In genomic region chr5:140239461-140239860, GRCh38 we compare ENCODE assay signal across 13 cellular contexts.
DNase-seq lines count a peak whose midpoint lies in the region; ATAC-seq and TF ChIP-seq lines count a peak whose summit lies in the region.
"Had no signal": no experiment of that assay in that cellular context is flagged by ENCODE, and none has a peak within 500 bp of the region (broad histone marks: within the 10 kb centered on the region; RNA-seq: fewer than 3 reads in every experiment).

No MANE protein-coding gene starts in this region.

- peaks cover 17% of the 10 kb centered on the region for H3K4me1 Mint-ChIP-seq in WTC11

- H4K20me1 ChIP-seq in HCT116 (ENCODE audit: insufficient read depth): no peaks in the 10 kb centered on the region

- ATAC-seq in HCT116: peak; percentile 2; the same call in 1 of the 2 replicates
- peak; percentile 4 for ATAC-seq in WTC11
- ATAC-seq in HG03460 (IDR thresholded peaks at IDR 0.05; ENCODE audit: unreplicated experiment): no peak

- TF ChIP-seq CTCF in HCT116 (IDR thresholded peaks at IDR 0.05 in 2 of 3, conservative IDR thresholded peaks at IDR 0.05 in 1 of 3; ENCODE audit: borderline replicate concordance in 1 of 3, insufficient read depth in 1 of 3, low read depth in 2 of 3, low read length in 2 of 3) (no peak), WTC11 (IDR thresholded peaks at IDR 0.05) (no peak)

- RAD21 ChIA-PET in HCT116 (lab: Charles Lee; ENCODE audit: low non-redundant PET in 1 of 2, low total read pairs in 2 of 2, uncharacterized antibody in 2 of 2, unreplicated experiment in 2 of 2): interaction anchor here (0.7 to 1.5 kb wide), 7 partner anchors 70 to 119 kb away, joined by 3 to 17 read pairs (median 6); partner anchors contain the start of gene HBEGF (in 2 of the 2)

- intact Hi-C loops in HCT116 (cut with micrococcal nuclease): no loop called here

- no peaks in the 10 kb centered on the region for H3K27me3 ChIP-seq in HCT116 (ENCODE audit: insufficient read depth, low read length)
- no peaks in the 10 kb centered on the region for H3K27me3 ChIP-seq in mucosa of stomach (ENCODE audit: control insufficient read depth, insufficient read depth, low read length)
- no peaks in the 10 kb centered on the region for H3K27me3 ChIP-seq in stomach smooth muscle (ENCODE audit: control insufficient read depth in 1 of 2, insufficient read depth in 2 of 2, low read length in 2 of 2)

- H3K27ac ChIP-seq in HCT116 (ENCODE audit: low read depth, low read length) (no peak overlapping the region), stomach smooth muscle (ENCODE audit: low read length) (peak overlapping the region; percentile 82)
- H3K27ac ChIP-seq: HL-60 had no signal

- peaks cover 2% of the 10 kb centered on the region; the same call in 1 of the 2 replicates for H3K36me3 Mint-ChIP-seq in WTC11

- H3K9ac ChIP-seq in HCT116 (ENCODE audit: low read length) (no peak overlapping the region), mucosa of stomach (ENCODE audit: low read length) (peak overlapping the region; percentile 47), stomach smooth muscle (ENCODE audit: low read length in 2 of 2) (peak overlapping the region in 1 of 2 donors; percentile 21)

- no peak overlapping the region for H2AFZ ChIP-seq in HCT116 (ENCODE audit: low read depth, low read length, poor library complexity, severe bottlenecking)

- H3K9me3 Mint-ChIP-seq in WTC11: no peaks in the 10 kb centered on the region

- no peak overlapping the region for H3K4me2 ChIP-seq in HCT116 (ENCODE audit: low read length)

- no peak overlapping the region for H3K4me3 Mint-ChIP-seq in WTC11
- H3K4me3 Mint-ChIP-seq: CD14-positive monocyte had no signal

- no peak for TF ChIP-seq RAD21 in HCT116 (IDR thresholded peaks at IDR 0.05; ENCODE audit: low read depth)

- no peak for TF ChIP-seq POLR2A in HCT116 (IDR thresholded peaks at IDR 0.05; ENCODE audit: borderline replicate concordance, extremely low read depth, insufficient read depth, insufficient read length)

- H3K27me3 Mint-ChIP-seq in WTC11 (ENCODE audit: low read depth): no peaks in the 10 kb centered on the region

- DNase-seq in HCT116 (ENCODE audit: low read depth, low spot score) (no peak), WTC11 (ENCODE audit: low spot score) (no peak), SW 1271 (lab: John Stamatoyannopoulos, UW) (no peak), NCI-H128 (lab: John Stamatoyannopoulos, UW; ENCODE audit: unreplicated experiment) (no peak)
- DNase-seq: DMS 273 treated with DMSO at 0.1 percent for 48 hours, NCI-H2171 treated with DMSO at 0.1 percent for 48 hours, NCI-H446 treated with DMSO at 0.1 percent for 48 hours, SIG-M5 had no signal

- H3K4me1 ChIP-seq in HCT116 (ENCODE audit: control insufficient read depth in 1 of 2, insufficient read depth in 2 of 2, low read length in 2 of 2): peaks cover 22 to 28% of the 10 kb centered on the region in 2 experiments
- H3K4me1 ChIP-seq in mucosa of stomach (ENCODE audit: control insufficient read depth, insufficient read depth, low read length): peaks cover 87% of the 10 kb centered on the region
- peaks cover 69% of the 10 kb centered on the region for H3K4me1 ChIP-seq in stomach smooth muscle (ENCODE audit: control insufficient read depth, insufficient read depth, low read length)

- no peaks in the 10 kb centered on the region for H3K9me2 ChIP-seq in HCT116 (ENCODE audit: insufficient read depth)

- H3K36me3 ChIP-seq in HCT116 (ENCODE audit: control insufficient read depth in 1 of 2, insufficient read depth in 2 of 2, low read length in 2 of 2): peaks cover 0 to 3% of the 10 kb centered on the region in 2 experiments; a peak in 1 of 4 replicates
- H3K36me3 ChIP-seq in mucosa of stomach (ENCODE audit: control insufficient read depth, insufficient read depth, low read length): peaks cover 9% of the 10 kb centered on the region
- H3K36me3 ChIP-seq in stomach smooth muscle (ENCODE audit: control insufficient read depth in 2 of 2, insufficient read depth in 2 of 2, low read length in 2 of 2): peaks cover 0 to 6% of the 10 kb centered on the region in 2 donors

- peaks cover 9% of the 10 kb centered on the region; the same call in 1 of the 2 replicates for H3K79me2 ChIP-seq in HCT116 (ENCODE audit: insufficient read depth, low read length)

- H3K9me3 ChIP-seq in HCT116 (ENCODE audit: control insufficient read depth in 1 of 2, insufficient read depth in 1 of 2, low read depth in 1 of 2, low read length in 2 of 2) (no peaks in the 10 kb centered on the region), mucosa of stomach (ENCODE audit: control insufficient read depth, low read length) (no peaks in the 10 kb centered on the region), stomach smooth muscle (ENCODE audit: control insufficient read depth in 2 of 2, low read length in 2 of 2) (no peaks in the 10 kb centered on the region)

- CTCF ChIA-PET in HCT116 (lab: Charles Lee) (interaction anchor here (0.6 to 8.0 kb wide), 24 partner anchors 9 to 481 kb away, joined by 3 to 186 read pairs (median 6); partner anchors contain the start of genes HBEGF and SLC4A9), WTC11 (lab: Charles Lee) (interaction anchor here (0.6 to 11.7 kb wide), 56 partner anchors 9 to 481 kb away, joined by 3 to 621 read pairs (median 5); partner anchors contain the start of genes ANKHD1, HARS1, HARS2 and HBEGF)

- POLR2A ChIA-PET in HCT116 (lab: Charles Lee): interaction anchor here (1.3 to 7.0 kb wide), 2 partner anchors 106 to 119 kb away, joined by 4 to 57 read pairs; partner anchors contain the start of gene HBEGF
- POLR2A ChIA-PET in WTC11 (lab: Charles Lee): interaction anchor here (0.7 to 4.0 kb wide), 2 partner anchors 107 to 112 kb away, joined by 6 to 24 read pairs; partner anchors contain the start of gene HBEGF

- H3K4me3 ChIP-seq in HCT116 (replicated peaks in 1 of 2; ENCODE audit: low read depth in 1 of 2, low read length in 2 of 2) (no peak overlapping the region), mucosa of stomach (ENCODE audit: low read length) (no peak overlapping the region), stomach smooth muscle (ENCODE audit: low read length in 2 of 2) (peak overlapping the region in 1 of 2 donors; percentile 8)

- BruUV-seq in HCT116 (replicated peaks; lab: Mats Ljungman, UMichigan): no TSS peak

- H3K27ac Mint-ChIP-seq in WTC11: no peak overlapping the region
- H3K27ac Mint-ChIP-seq: CD14-positive monocyte had no signal

TF ChIP-seq in HCT116, 20 proteins besides CTCF, POLR2A, EP300 and RAD21:
- TF ChIP-seq ZNF274 (IDR thresholded peaks at IDR 0.05; ENCODE audit: low read depth, low read length): no peak

TF ChIP-seq in WTC11, 78 proteins besides CTCF, POLR2A, EP300 and RAD21 (continues in another document):
- no peak for TF ChIP-seq ZNF263 (CRISPR knock-in tag; IDR thresholded peaks at IDR 0.05; ENCODE audit: low read depth)
- no peak for TF ChIP-seq GRHL2 (CRISPR knock-in tag; IDR thresholded peaks at IDR 0.05; ENCODE audit: insufficient replicate concordance, severe bottlenecking)
- no peak for TF ChIP-seq JAZF1 (CRISPR knock-in tag; IDR thresholded peaks at IDR 0.05)
- TF ChIP-seq GABPB1 (CRISPR knock-in tag; IDR thresholded peaks at IDR 0.05): no peak
- no peak for TF ChIP-seq ATF6 (CRISPR knock-in tag; IDR thresholded peaks at IDR 0.05)
- no peak for TF ChIP-seq FOXK1 (CRISPR knock-in tag; IDR thresholded peaks at IDR 0.05)
- TF ChIP-seq CREM (CRISPR knock-in tag; IDR thresholded peaks at IDR 0.05): no peak
- no peak for TF ChIP-seq NFATC4 (CRISPR knock-in tag; IDR thresholded peaks at IDR 0.05)
- TF ChIP-seq ZNF423 (CRISPR knock-in tag; IDR thresholded peaks at IDR 0.05): no peak
- no peak for TF ChIP-seq RORB (CRISPR knock-in tag; IDR thresholded peaks at IDR 0.05)
- no peak for TF ChIP-seq NR2C2 (CRISPR knock-in tag; IDR thresholded peaks at IDR 0.05)
- no peak; the same call in 1 of the 2 replicates for TF ChIP-seq HMGXB4 (CRISPR knock-in tag; IDR thresholded peaks at IDR 0.05)
- TF ChIP-seq ZNF671 (CRISPR knock-in tag; IDR thresholded peaks at IDR 0.05): no peak
- TF ChIP-seq SP1 (CRISPR knock-in tag; conservative IDR thresholded peaks at IDR 0.05): no peak
